Comparison of ENCODE assay signal across 8 cellular contexts in genomic region chr13:32650705-32651311, GRCh38.
DNase-seq lines count a peak whose midpoint lies in the region; ATAC-seq lines count a peak whose summit lies in the region.

No MANE protein-coding gene starts in this region.

- H3K4me3 Mint-ChIP-seq in activated T-helper 17 cell treated with anti-CD3 and anti-CD28 coated beads, Interleukin-2, amount 50 U/mL, for 72 hours, result peak overlapping the region; percentile 41

- no peaks in the 10 kb centered on the region for H3K27me3 Mint-ChIP-seq in activated T-helper 17 cell treated with anti-CD3 and anti-CD28 coated beads, Interleukin-2, amount 50 U/mL, for 72 hours

- peaks cover 46% of the 10 kb centered on the region for H3K36me3 Mint-ChIP-seq in activated T-helper 17 cell treated with anti-CD3 and anti-CD28 coated beads, Interleukin-2, amount 50 U/mL, for 72 hours (ENCODE audit: low read depth)

- peak; percentile 66 for ATAC-seq in GM19372 (IDR thresholded peaks at IDR 0.05; ENCODE audit: low read depth, unreplicated experiment)
- peak; percentile 66 for ATAC-seq in HG03565 (IDR thresholded peaks at IDR 0.05; ENCODE audit: unreplicated experiment)
- ATAC-seq in activated T-helper 17 cell treated with anti-CD3 and anti-CD28 coated beads, Interleukin-2, amount 50 U/mL, for 72 hours (replicated peaks), result peak; percentile 77
- no peak for ATAC-seq in GM19035 (IDR thresholded peaks at IDR 0.05; ENCODE audit: unreplicated experiment)

- H3K9me3 Mint-ChIP-seq in activated T-helper 17 cell treated with anti-CD3 and anti-CD28 coated beads, Interleukin-2, amount 50 U/mL, for 72 hours, result no peaks in the 10 kb centered on the region

- H3K27ac Mint-ChIP-seq in activated T-helper 17 cell treated with anti-CD3 and anti-CD28 coated beads, Interleukin-2, amount 50 U/mL, for 72 hours, result peak overlapping the region; percentile 22

- DNase-seq in COLO668 (lab: John Stamatoyannopoulos, UW; ENCODE audit: unreplicated experiment) (peak; percentile 66), RKO (ENCODE audit: low spot score) (peak; percentile 75), glomerular endothelial cell (ENCODE audit: extremely low read depth, low read depth, low spot score) (peak; percentile 27), putamen (ENCODE audit: low spot score) (peak; percentile 61)

- H3K4me1 Mint-ChIP-seq in activated T-helper 17 cell treated with anti-CD3 and anti-CD28 coated beads, Interleukin-2, amount 50 U/mL, for 72 hours, result peaks cover 35% of the 10 kb centered on the region
